Comparison of ENCODE assay signal across 21 cellular contexts in the genomic region with DNA sequence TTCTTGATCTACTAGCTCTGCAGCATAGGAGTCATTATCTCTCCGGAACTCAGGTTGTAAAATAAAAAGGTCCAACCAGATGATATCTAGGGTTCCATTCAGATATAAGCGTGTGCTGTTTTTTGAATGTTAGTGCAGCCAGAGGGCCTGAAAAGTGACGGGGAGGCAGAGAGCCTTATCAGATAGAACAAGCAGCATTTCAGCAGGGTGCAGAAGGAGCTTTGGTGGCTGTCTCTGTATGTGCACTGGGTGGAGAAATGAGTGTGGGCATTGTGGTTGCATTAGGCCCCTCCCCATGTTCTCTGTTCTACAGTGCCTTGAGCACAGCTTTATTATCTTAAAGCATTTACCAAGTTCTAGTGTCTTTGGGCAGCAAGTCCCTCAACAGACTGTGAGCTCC.
"Had no signal": no experiment of that assay in that cellular context is flagged by ENCODE, and none has a peak within 500 bp of the region (broad histone marks: within the 10 kb centered on the region; RNA-seq: fewer than 3 reads in every experiment).

No MANE protein-coding gene starts in this region.

- H3K27ac ChIP-seq: HL-60, RWPE1 had no signal

- ATAC-seq: Panc1, PC-3, T-cell had no signal

- DNase-seq: KBM-7, MV-4-11, NCI-H1092, NCI-H1105 treated with DMSO at 0.1 percent for 48 hours, NCI-H1417 treated with DMSO at 0.1 percent for 48 hours, NCI-H146, NCI-H1694 treated with DMSO at 0.1 percent for 48 hours, NCI-H1930, NCI-H2081, NCI-H2107, NCI-H2227 treated with DMSO at 0.1 percent for 48 hours, NCI-H524, NCI-H526 treated with DMSO at 0.1 percent for 48 hours, NCI-H748 treated with DMSO at 0.1 percent for 48 hours, PC-3, SHP77, SW 1271, T-cell had no signal
